ENCODE assay signal across 9 cellular contexts in the genomic region with DNA sequence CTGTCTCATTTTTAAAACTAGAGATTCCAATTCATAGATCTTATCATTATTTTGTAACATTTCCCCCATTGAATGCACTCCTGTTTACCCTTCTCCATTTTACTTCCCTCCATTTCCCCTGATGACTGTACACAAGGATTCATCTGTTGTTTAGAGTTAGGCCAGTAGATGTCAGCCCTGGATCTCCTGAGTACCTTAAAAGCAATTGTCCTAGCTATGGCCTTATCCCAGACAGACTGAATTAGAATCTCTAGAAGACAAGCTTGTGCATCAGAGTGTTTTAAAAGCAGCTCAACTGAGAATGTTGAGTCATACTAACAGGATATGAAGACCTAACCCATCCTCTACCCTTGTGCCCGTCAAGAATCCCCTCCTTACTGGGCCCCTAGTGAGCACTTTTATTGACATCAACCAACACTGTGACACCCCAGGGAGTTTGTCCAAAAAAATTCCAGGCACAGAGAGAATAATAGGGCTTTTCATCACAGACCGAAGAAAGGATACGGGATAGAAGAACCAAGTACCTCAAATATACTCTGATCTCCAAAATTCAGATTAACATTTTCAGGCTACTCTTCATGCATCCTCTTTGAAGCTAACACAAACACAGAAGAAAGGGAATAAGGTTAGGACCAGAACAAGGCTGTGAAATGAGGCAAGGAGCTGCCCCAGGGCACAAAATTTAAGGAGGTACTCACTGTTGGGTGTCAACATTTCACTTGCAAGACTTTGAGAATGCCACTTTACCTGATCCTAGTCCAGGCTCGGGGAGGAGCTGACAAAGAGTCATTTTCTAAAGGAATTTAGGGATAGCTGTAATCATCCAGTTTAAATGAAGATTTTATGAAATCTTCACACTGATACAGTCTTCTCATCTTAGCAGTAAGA. TPM values are rescaled to one million over a fixed set of nuclear protein-coding genes. Genes with fewer than 3 reads are reported as not detected.
DNase-seq lines count a peak whose midpoint lies in the region; ATAC-seq and TF ChIP-seq lines count a peak whose summit lies in the region.
"Had no signal": no experiment of that assay in that cellular context is flagged by ENCODE, and none has a peak within 500 bp of the region (broad histone marks: within the 10 kb centered on the region; RNA-seq: fewer than 3 reads in every experiment).

No MANE protein-coding gene starts in this region.

- H3K36me3 ChIP-seq in HAP-1 (replicated peaks) = no peaks in the 10 kb centered on the region

- ATAC-seq in GM21381 (IDR thresholded peaks at IDR 0.05; ENCODE audit: unreplicated experiment) (peak; percentile 96), HG03558 (IDR thresholded peaks at IDR 0.05; ENCODE audit: extremely low read depth, unreplicated experiment) (peak; percentile 90)

- H3K27me3 ChIP-seq in HAP-1 (ENCODE audit: low read depth) = no peaks in the 10 kb centered on the region; the same call in 1 of the 2 replicates

- in situ Hi-C loops in HAP-1 (cut with MboI; ENCODE audit: low sequenced_read_pairs) = no loop called here

- H3K4me1 ChIP-seq in HAP-1 = no peaks in the 10 kb centered on the region

- peak; percentile 8 to 25 for DNase-seq in SHP77 (lab: John Stamatoyannopoulos, UW)
- no peak for DNase-seq in SHP77 treated with DMSO at 0.1 percent for 48 hours (lab: John Stamatoyannopoulos, UW)
- peak; percentile 83 for DNase-seq in RPMI7951 (ENCODE audit: low read depth)
- DNase-seq in epithelial cell of proximal tubule (ENCODE audit: low read depth) = peak; percentile 70
- DNase-seq in renal cortical epithelial cell (ENCODE audit: low read depth) = peak; percentile 89
- no peak for DNase-seq in HAP-1 (ENCODE audit: low spot score in 2 of 2)

- no peaks in the 10 kb centered on the region for H3K9me3 ChIP-seq in HAP-1
- H3K9me3 ChIP-seq: Caco-2 had no signal

- no peak overlapping the region for H3K4me3 ChIP-seq in epithelial cell of proximal tubule (ENCODE audit: low read depth, low read length)
- no peak overlapping the region for H3K4me3 ChIP-seq in HAP-1

- TF ChIP-seq CTCF in epithelial cell of proximal tubule (conservative IDR thresholded peaks at IDR 0.05; ENCODE audit: low read depth, low read length) = peak; percentile 89

RNA-seq across cellular contexts. Expression of gene ZBED2, which starts 17.1 kb away (rescaled TPM):
- not detected in 2 replicates for total RNA-seq in RPMI7951 (2014; rRNA removed; shearing (Covaris generic))
- total RNA-seq in epithelial cell of proximal tubule (2.4 and 14.7 TPM in 2 replicates), renal cortical epithelial cell (13.5 and 15.2 TPM in 2 replicates)

RNA-seq across cellular contexts. Expression of gene CD96, which starts 36.0 kb away (rescaled TPM):
- total RNA-seq in RPMI7951 (2014; rRNA removed; shearing (Covaris generic)) = 2.2 and 4.2 TPM in 2 replicates
- total RNA-seq in epithelial cell of proximal tubule (0.14 TPM in 1 of 2 replicates, not detected in the other), renal cortical epithelial cell (0.05 TPM in 1 of 2 replicates, not detected in the other)

Comparison
In these comparisons a context has a peak if more than half of its experiments do, and no peak if none do; other contexts are left out.
1. DNase-seq: peak in SHP77 (2 of 2), RPMI7951 (single experiment), epithelial cell of proximal tubule (single experiment) and renal cortical epithelial cell (single experiment); none in SHP77 treated with DMSO at 0.1 percent for 48 hours (single experiment) and HAP-1 (0 of 2).